ENCODE assay signal across 8 cellular contexts in genomic region chr2:199910338-199911051, GRCh38. TPM values are rescaled to one million over a fixed set of nuclear protein-coding genes. Genes with fewer than 3 reads are reported as not detected.
DNase-seq lines count a peak whose midpoint lies in the region; ATAC-seq, FAIRE-seq and TF ChIP-seq lines count a peak whose summit lies in the region.

No MANE protein-coding gene starts in this region.

- no peak for TF ChIP-seq RAD21 in K562 (CRISPR knock-in tag; conservative IDR thresholded peaks at IDR 0.05 in 1 of 2, IDR thresholded peaks at IDR 0.05 in 1 of 2)

- TF ChIP-seq POLR2A in K562 (conservative IDR thresholded peaks at IDR 0.05): no peak

- H3K27me3 ChIP-seq in K562 (ENCODE audit: control insufficient read depth in 2 of 2, insufficient read depth in 2 of 2, low read length in 2 of 2) (no peaks in the 10 kb centered on the region), mucosa of rectum (ENCODE audit: control insufficient read depth in 2 of 2, insufficient read depth in 2 of 2, low read length in 2 of 2) (no peaks in the 10 kb centered on the region)

- FAIRE-seq in K562 (lab: Jason Lieb, UNC) (no peak), RCC 7860 (lab: Jason Lieb, UNC) (no peak)

- TSS peak; percentile 72 for BruUV-seq in K562 (replicated peaks; lab: Mats Ljungman, UMichigan)

- H3K27ac ChIP-seq in K562 (ENCODE audit: extremely low read depth, low read depth, low read length): peak overlapping the region; percentile 95
- H3K27ac ChIP-seq in mucosa of rectum (ENCODE audit: low read depth in 2 of 2, low read length in 2 of 2): no peak overlapping the region

- H2AFZ ChIP-seq in K562 (ENCODE audit: low read depth, low read length): peak overlapping the region; percentile 97

- H3K9me1 ChIP-seq in K562 (ENCODE audit: control insufficient read depth, insufficient read depth, low read length): no peaks in the 10 kb centered on the region

- peak overlapping the region in 1 of 2 experiments; percentile 58; a peak in 2 of 4 replicates for H3K9ac ChIP-seq in K562 (ENCODE audit: insufficient read depth in 1 of 2, low read depth in 2 of 2, low read length in 2 of 2)
- peak overlapping the region in 1 of 2 donors; percentile 31 for H3K9ac ChIP-seq in mucosa of rectum (ENCODE audit: low read depth in 1 of 2, low read length in 2 of 2)

- H3K79me2 ChIP-seq in K562 (ENCODE audit: control insufficient read depth, insufficient read depth, low read length): peaks cover 39% of the 10 kb centered on the region

- POLR2A ChIA-PET in AG04449 (lab: Yijun Ruan, JAX): no interaction called here
- POLR2A ChIA-PET in K562 (lab: Yijun Ruan, JAX): interaction anchor here (0.7 to 1.5 kb wide), 2 partner anchors 13 to 15 kb away, joined by 3 to 10 read pairs; no protein-coding TSS in a partner anchor

- intact Hi-C loops in K562 (cut with micrococcal nuclease): no loop called here

- H3K4me2 ChIP-seq in K562 (ENCODE audit: insufficient read depth, low read length): peak overlapping the region; percentile 64

- CTCF ChIA-PET in AG04449 (lab: Yijun Ruan, JAX): interaction anchor here (1.1 to 1.2 kb wide), 2 partner anchors 15 to 48 kb away, joined by 3 read pairs; no protein-coding TSS in a partner anchor
- CTCF ChIA-PET in K562 (lab: Yijun Ruan, JAX; ENCODE audit: low intra/inter-chr PET ratio): no interaction called here

- H3K36me3 ChIP-seq in K562 (ENCODE audit: control insufficient read depth, insufficient read depth, low read length) (peaks cover 17% of the 10 kb centered on the region; the same call in 2 of the 3 replicates), mucosa of rectum (ENCODE audit: control insufficient read depth in 2 of 2, insufficient read depth in 2 of 2, low read length in 2 of 2) (no peaks in the 10 kb centered on the region)

- H3K9me3 ChIP-seq in K562 (replicated peaks; ENCODE audit: control insufficient read depth, insufficient read depth, low read depth, low read length): peaks cover 10% of the 10 kb centered on the region
- no peaks in the 10 kb centered on the region for H3K9me3 ChIP-seq in mucosa of rectum (ENCODE audit: control insufficient read depth in 2 of 2, low read length in 2 of 2)

- DNase-seq in AG04449 (ENCODE audit: low read depth, low spot score) (no peak), K562 (ENCODE audit: extremely low read depth in 1 of 4, low spot score in 3 of 4) (no peak), RCC 7860 (ENCODE audit: low spot score) (no peak), SHP77 treated with DMSO at 0.1 percent for 48 hours (lab: John Stamatoyannopoulos, UW) (no peak)

- H3K4me3 ChIP-seq in AG04449 (ENCODE audit: low read depth, low read length) (peak overlapping the region; percentile 52), K562 (peak overlapping the region; percentile 90; the same call in 1 of the 2 replicates), mucosa of rectum (ENCODE audit: low read length in 2 of 2) (peak overlapping the region; percentile 81 to 95)

- 66% methylated on average over 14 of the region's 18 CpGs for WGBS in K562 (ENCODE audit: insufficient coverage, low coverage, missing lambda C conversion rate)

- TF ChIP-seq CTCF in AG04449 (IDR thresholded peaks at IDR 0.05; ENCODE audit: insufficient read depth, low read length, missing control alignments) (no peak), K562 (IDR thresholded peaks at IDR 0.05 in 2 of 3, conservative IDR thresholded peaks at IDR 0.05 in 1 of 3; ENCODE audit: insufficient read depth in 2 of 3, low read depth in 1 of 3, low read length in 3 of 3) (no peak)

- in situ Hi-C loops in K562 (cut with MboI): no loop called here

- H3K4me1 ChIP-seq in K562 (replicated peaks in 1 of 2; ENCODE audit: control insufficient read depth in 2 of 2, insufficient read depth in 2 of 2, low read length in 2 of 2) (peaks cover 3 to 10% of the 10 kb centered on the region in 2 experiments; a peak in 3 of 5 replicates), mucosa of rectum (ENCODE audit: control insufficient read depth in 2 of 2, insufficient read depth in 2 of 2, low read length in 2 of 2) (peaks cover 6 to 10% of the 10 kb centered on the region in 2 donors)

- ATAC-seq in HG03354 (IDR thresholded peaks at IDR 0.05; ENCODE audit: poor library complexity, severe bottlenecking, unreplicated experiment) (peak; percentile 0), K562 (no peak), HG03196 (IDR thresholded peaks at IDR 0.05; ENCODE audit: unreplicated experiment) (no peak), GM21825 (IDR thresholded peaks at IDR 0.05; ENCODE audit: unreplicated experiment) (no peak)

- H4K20me1 ChIP-seq in K562 (replicated peaks; ENCODE audit: control insufficient read depth, insufficient read depth, low read length): no peaks in the 10 kb centered on the region

- TF ChIP-seq EP300 in K562 (IDR thresholded peaks at IDR 0.05; ENCODE audit: low read length): no peak

RNA-seq across cellular contexts. Expression of gene C2orf69, which starts 0.6 kb away (rescaled TPM):
- total RNA-seq in K562 (2011; cell fraction: chromatin; rRNA removed; ENCODE audit: low replicate concordance): 2.5 and 10.7 TPM in 2 replicates
- 2.0 and 3.4 TPM in 2 replicates for total RNA-seq in K562 (2011; cell fraction: nucleolus; rRNA removed)
- 5.7 and 10.3 TPM in 2 replicates for total RNA-seq in K562 (2011; cell fraction: nucleoplasm; rRNA removed)
- total RNA-seq in K562 (2014; rRNA removed): 4.0 and 6.2 TPM in 2 replicates
- total RNA-seq in K562 (2014; rRNA removed; fragmentation: Illumina TruSeq; extraction: Trizol): 9.8 and 10.1 TPM in 2 replicates
- total RNA-seq in K562 (2015; rRNA removed; fragmentation: Illumina TruSeq; extraction: Trizol): 7.7 and 9.1 TPM in 2 replicates
- total RNA-seq in K562 (2021): 7.4 and 8.5 TPM in 2 replicates
- 4.7 and 5.7 TPM in 2 replicates for polyA plus RNA-seq in K562 (2011; rRNA removed)
- 2.0 and 3.4 TPM in 2 replicates for polyA plus RNA-seq in K562 (2011; cell fraction: cytosol; rRNA removed)
- 2.2 and 2.6 TPM in 2 replicates for polyA plus RNA-seq in K562 (2011; cell fraction: nucleus; rRNA removed)
- polyA plus RNA-seq in K562 (2012): 4.5 and 6.5 TPM in 2 replicates
- polyA plus RNA-seq in K562 (2014; fragmentation: Illumina TruSeq; extraction: Trizol): 5.4 and 6.0 TPM in 2 replicates
- 1 to 10 TPM; 3.4 to 4.3 TPM for polyA plus RNA-seq in K562 (2014; fragmentation: Nextera tagmentation; extraction: Ambion mirVana)
- 4.3 and 4.9 TPM in 2 replicates for polyA plus RNA-seq in K562 (2014; rRNA removed)
- 5.1 and 6.6 TPM in 2 replicates for polyA minus RNA-seq in K562 (2011; rRNA and poly(A)+ RNA removed)
- polyA minus RNA-seq in K562 (2011; cell fraction: cytosol; rRNA and poly(A)+ RNA removed): 3.3 and 3.6 TPM in 2 replicates
- 5.1 and 6.0 TPM in 2 replicates for polyA minus RNA-seq in K562 (2011; cell fraction: nucleus; rRNA and poly(A)+ RNA removed)

RNA-seq across cellular contexts. Expression of gene TYW5, which starts 44.8 kb away (rescaled TPM):
- total RNA-seq in K562 (2011; cell fraction: chromatin; rRNA removed; ENCODE audit: low replicate concordance): 7.7 and 28.3 TPM in 2 replicates
- total RNA-seq in K562 (2011; cell fraction: nucleolus; rRNA removed): 3.0 and 5.4 TPM in 2 replicates
- total RNA-seq in K562 (2011; cell fraction: nucleoplasm; rRNA removed): 13.4 and 24.3 TPM in 2 replicates
- total RNA-seq in K562 (2014; rRNA removed) (4.7 TPM in 2 replicates), K562 (2014; rRNA removed; fragmentation: Illumina TruSeq; extraction: Trizol) (7.1 TPM in 2 replicates), K562 (2015; rRNA removed; fragmentation: Illumina TruSeq; extraction: Trizol) (7.2 and 7.7 TPM in 2 replicates), K562 (2021) (3.5 and 3.6 TPM in 2 replicates)
- polyA plus RNA-seq in K562 (2011; rRNA removed) (4.6 and 5.6 TPM in 2 replicates), K562 (2014; fragmentation: Illumina TruSeq; extraction: Trizol) (3.7 and 4.3 TPM in 2 replicates), K562 (2014; fragmentation: Nextera tagmentation; extraction: Ambion mirVana) (1 to 10 TPM; 4.1 to 4.3 TPM), K562 (2014; rRNA removed) (4.3 and 4.6 TPM in 2 replicates)
- 1.00 and 1.9 TPM in 2 replicates for polyA plus RNA-seq in K562 (2011; cell fraction: cytosol; rRNA removed)
- 6.5 and 6.8 TPM in 2 replicates for polyA plus RNA-seq in K562 (2011; cell fraction: nucleus; rRNA removed)
- polyA plus RNA-seq in K562 (2012): 2.6 and 3.2 TPM in 2 replicates
- polyA minus RNA-seq in K562 (2011; rRNA and poly(A)+ RNA removed): 7.0 and 8.8 TPM in 2 replicates
- polyA minus RNA-seq in K562 (2011; cell fraction: cytosol; rRNA and poly(A)+ RNA removed): 1.6 and 2.2 TPM in 2 replicates
- 7.1 and 10.7 TPM in 2 replicates for polyA minus RNA-seq in K562 (2011; cell fraction: nucleus; rRNA and poly(A)+ RNA removed)

RNA-seq across cellular contexts. Expression of gene MAIP1, which starts 44.9 kb away (rescaled TPM):
- total RNA-seq in K562 (2011; cell fraction: chromatin; rRNA removed; ENCODE audit: low replicate concordance): 5.2 and 5.8 TPM in 2 replicates
- total RNA-seq in K562 (2011; cell fraction: nucleolus; rRNA removed): 10.7 and 11.8 TPM in 2 replicates
- 5.4 and 10.4 TPM in 2 replicates for total RNA-seq in K562 (2011; cell fraction: nucleoplasm; rRNA removed)
- total RNA-seq in K562 (2014; rRNA removed): 28.8 and 33.6 TPM in 2 replicates
- 24.5 and 34.0 TPM in 2 replicates for total RNA-seq in K562 (2014; rRNA removed; fragmentation: Illumina TruSeq; extraction: Trizol)
- total RNA-seq in K562 (2015; rRNA removed; fragmentation: Illumina TruSeq; extraction: Trizol): 29.1 and 30.0 TPM in 2 replicates
- total RNA-seq in K562 (2021): 26.6 and 26.7 TPM in 2 replicates
- 20.4 and 21.8 TPM in 2 replicates for polyA plus RNA-seq in K562 (2011; rRNA removed)
- polyA plus RNA-seq in K562 (2011; cell fraction: cytosol; rRNA removed): 10.6 and 24.7 TPM in 2 replicates
- 5.5 and 6.9 TPM in 2 replicates for polyA plus RNA-seq in K562 (2011; cell fraction: nucleus; rRNA removed)
- polyA plus RNA-seq in K562 (2012): 16.4 and 20.2 TPM in 2 replicates
- 20.2 and 20.7 TPM in 2 replicates for polyA plus RNA-seq in K562 (2014; fragmentation: Illumina TruSeq; extraction: Trizol)
- polyA plus RNA-seq in K562 (2014; fragmentation: Nextera tagmentation; extraction: Ambion mirVana): 1 to 10 TPM; 3.6 to 7.9 TPM
- polyA plus RNA-seq in K562 (2014; rRNA removed): 17.2 and 30.0 TPM in 2 replicates
- 17.8 and 21.4 TPM in 2 replicates for polyA minus RNA-seq in K562 (2011; rRNA and poly(A)+ RNA removed)
- 16.9 TPM in 2 replicates for polyA minus RNA-seq in K562 (2011; cell fraction: cytosol; rRNA and poly(A)+ RNA removed)
- 10.4 and 13.9 TPM in 2 replicates for polyA minus RNA-seq in K562 (2011; cell fraction: nucleus; rRNA and poly(A)+ RNA removed)

RNA-seq across cellular contexts. Expression of gene FTCDNL1, which starts 59.5 kb away (rescaled TPM):
- 0.44 TPM in 2 replicates for total RNA-seq in K562 (2011; cell fraction: chromatin; rRNA removed; ENCODE audit: low replicate concordance)
- 0.17 and 0.39 TPM in 2 replicates for total RNA-seq in K562 (2011; cell fraction: nucleolus; rRNA removed)
- 0.38 TPM in 1 of 2 replicates, not detected in the other for total RNA-seq in K562 (2011; cell fraction: nucleoplasm; rRNA removed)
- 0.41 and 0.45 TPM in 2 replicates for total RNA-seq in K562 (2014; rRNA removed)
- total RNA-seq in K562 (2014; rRNA removed; fragmentation: Illumina TruSeq; extraction: Trizol): 0.29 and 0.35 TPM in 2 replicates
- total RNA-seq in K562 (2015; rRNA removed; fragmentation: Illumina TruSeq; extraction: Trizol): 0.29 and 0.64 TPM in 2 replicates
- total RNA-seq in K562 (2021): 0.58 and 1.0 TPM in 2 replicates
- 0.47 and 0.70 TPM in 2 replicates for polyA plus RNA-seq in K562 (2011; rRNA removed)
- polyA plus RNA-seq in K562 (2011; cell fraction: cytosol; rRNA removed): 0.13 and 0.60 TPM in 2 replicates
- 0.20 and 0.38 TPM in 2 replicates for polyA plus RNA-seq in K562 (2011; cell fraction: nucleus; rRNA removed)
- 0.59 and 1.3 TPM in 2 replicates for polyA plus RNA-seq in K562 (2012)
- 0.30 and 0.44 TPM in 2 replicates for polyA plus RNA-seq in K562 (2014; fragmentation: Illumina TruSeq; extraction: Trizol)
- polyA plus RNA-seq in K562 (2014; fragmentation: Nextera tagmentation; extraction: Ambion mirVana): under 1 TPM; 0.32 to 0.37 TPM
- 0.13 and 0.69 TPM in 2 replicates for polyA plus RNA-seq in K562 (2014; rRNA removed)
- polyA minus RNA-seq in K562 (2011; rRNA and poly(A)+ RNA removed): 0.81 and 1.8 TPM in 2 replicates
- not detected in 2 replicates for polyA minus RNA-seq in K562 (2011; cell fraction: cytosol; rRNA and poly(A)+ RNA removed)
- polyA minus RNA-seq in K562 (2011; cell fraction: nucleus; rRNA and poly(A)+ RNA removed): 0.54 and 1.7 TPM in 2 replicates
